ENCODE assay signal across 12 cellular contexts in the genomic region with DNA sequence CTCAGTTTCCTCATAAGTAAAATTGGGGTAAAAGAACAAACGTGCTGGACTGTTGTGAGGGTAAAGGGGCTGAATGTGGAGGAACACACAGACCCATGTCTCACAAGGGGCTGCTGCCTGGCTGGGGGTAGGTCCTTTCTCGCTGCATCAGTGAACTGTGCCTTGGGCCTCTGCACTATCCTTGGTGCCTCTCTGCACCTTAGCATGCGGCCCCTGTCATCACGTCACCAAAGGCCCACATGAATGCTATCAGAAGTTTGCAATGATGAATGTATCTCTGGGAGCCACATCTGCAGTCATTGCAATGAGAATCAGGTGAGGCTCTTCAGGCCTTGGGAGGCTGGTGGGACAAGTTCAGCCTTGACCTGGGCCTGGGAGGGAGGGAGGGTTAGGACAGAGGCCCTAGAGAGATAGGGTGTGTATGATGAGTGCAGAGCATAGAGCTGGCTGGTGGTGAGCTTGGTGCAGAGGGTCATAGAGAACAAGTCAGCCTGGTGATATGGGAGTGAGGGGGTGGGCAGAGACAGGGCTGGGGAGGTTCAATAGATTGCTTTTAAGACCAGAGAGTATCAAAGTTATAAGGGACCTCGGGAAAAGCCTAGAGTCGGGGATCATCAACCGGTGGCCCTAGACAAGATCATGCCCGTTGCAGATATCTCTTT.
"Had no signal": no experiment of that assay in that cellular context is flagged by ENCODE, and none has a peak within 500 bp of the region (broad histone marks: within the 10 kb centered on the region; RNA-seq: fewer than 3 reads in every experiment).

No MANE protein-coding gene starts in this region.

- H3K9me3 ChIP-seq: psoas muscle, tibial artery had no signal

- H3K4me1 Mint-ChIP-seq: naive thymus-derived CD4-positive, alpha-beta T cell had no signal

- H3K36me3 ChIP-seq: tibial artery had no signal

- H3K4me3 ChIP-seq: dorsolateral prefrontal cortex, psoas muscle, tibial artery had no signal

- DNase-seq: activated CD4-positive, alpha-beta T cell treated with anti-CD3 and anti-CD28 coated beads, Interleukin-2, amount 50 U/mL, for 4 hours; amygdala; cerebellar nuclear complex; foreskin keratinocyte; naive thymus-derived CD4-positive, alpha-beta T cell; occipital lobe; psoas muscle; stimulated activated CD4-positive, alpha-beta T cell treated with anti-CD3 and anti-CD28 coated beads, Interleukin-2, amount 100 ng/mL, for 48 hours had no signal

- H3K27ac Mint-ChIP-seq: activated naive CD4-positive, alpha-beta T cell treated with anti-CD3 and anti-CD28 coated beads, Interleukin-2, amount 50 U/mL, for 72 hours; naive thymus-derived CD4-positive, alpha-beta T cell had no signal

- H3K27me3 ChIP-seq: dorsolateral prefrontal cortex, tibial artery had no signal

- H3K36me3 Mint-ChIP-seq: activated naive CD4-positive, alpha-beta T cell treated with anti-CD3 and anti-CD28 coated beads, Interleukin-2, amount 50 U/mL, for 72 hours; brain; naive thymus-derived CD4-positive, alpha-beta T cell had no signal

- H3K4me3 Mint-ChIP-seq: brain; naive thymus-derived CD4-positive, alpha-beta T cell had no signal

- H3K27ac ChIP-seq: dorsolateral prefrontal cortex, foreskin keratinocyte, psoas muscle, tibial artery had no signal

- H3K9me3 Mint-ChIP-seq: activated naive CD4-positive, alpha-beta T cell treated with anti-CD3 and anti-CD28 coated beads, Interleukin-2, amount 50 U/mL, for 72 hours had no signal
